ENCODE assay signal across 9 cellular contexts in genomic region chr17:60887607-60888028, GRCh38.
DNase-seq lines count a peak whose midpoint lies in the region; TF ChIP-seq lines count a peak whose summit lies in the region.
"Had no signal": no experiment of that assay in that cellular context is flagged by ENCODE, and none has a peak within 500 bp of the region (broad histone marks: within the 10 kb centered on the region; RNA-seq: fewer than 3 reads in every experiment).

No MANE protein-coding gene starts in this region.

- H3K4me3 ChIP-seq in epithelial cell of proximal tubule (ENCODE audit: low read depth, low read length) (peak overlapping the region; percentile 5), prostate gland (peak overlapping the region; percentile 18 to 28)

- H3K27ac ChIP-seq in prostate gland: peak overlapping the region; percentile 12 to 58

- TF ChIP-seq POLR2A in prostate gland (IDR thresholded peaks at IDR 0.05): no peak

- H3K27me3 ChIP-seq in prostate gland (replicated peaks; ENCODE audit: insufficient read depth): no peaks in the 10 kb centered on the region

- H3K4me1 ChIP-seq in prostate gland (replicated peaks): no peaks in the 10 kb centered on the region

- DNase-seq in NCI-H510A treated with DMSO at 0.1 percent for 48 hours (lab: John Stamatoyannopoulos, UW) (peak; percentile 39), NCI-H510A (lab: John Stamatoyannopoulos, UW) (no peak), NCI-H69 (lab: John Stamatoyannopoulos, UW) (peak; percentile 62), epithelial cell of proximal tubule (ENCODE audit: low read depth) (no peak), prostate gland (ENCODE audit: low spot score) (no peak), GM13976 (ENCODE audit: low spot score) (no peak), retina (no peak), KG1 (lab: John Stamatoyannopoulos, UW) (no peak)
- DNase-seq: head of caudate nucleus had no signal

- TF ChIP-seq CTCF in epithelial cell of proximal tubule (conservative IDR thresholded peaks at IDR 0.05; ENCODE audit: low read depth, low read length): no peak
- no peak for TF ChIP-seq CTCF in prostate gland (IDR thresholded peaks at IDR 0.05)
- TF ChIP-seq CTCF in GM13976 (IDR thresholded peaks at IDR 0.05; ENCODE audit: borderline replicate concordance, control extremely low read depth, extremely low read depth, insufficient read depth, missing control alignments): no peak

- intact Hi-C loops in prostate gland (cut with DNase I): no loop called here

- H3K9me3 ChIP-seq in prostate gland: no peaks in the 10 kb centered on the region

- no peaks in the 10 kb centered on the region for H3K36me3 ChIP-seq in prostate gland

- in situ Hi-C loops in GM13976 (cut with MboI; ENCODE audit: low sequenced_read_pairs, unreplicated experiment): no loop called here

Comparison
In these comparisons a context has a peak if more than half of its experiments do, and no peak if none do; other contexts are left out.
1. DNase-seq: peak in NCI-H510A treated with DMSO at 0.1 percent for 48 hours (single experiment) and NCI-H69 (single experiment); none in NCI-H510A (single experiment), epithelial cell of proximal tubule (single experiment), prostate gland (single experiment), GM13976 (single experiment), retina (single experiment) and KG1 (single experiment).